8 cellular contexts compared by ENCODE assay signal in the genomic region with DNA sequence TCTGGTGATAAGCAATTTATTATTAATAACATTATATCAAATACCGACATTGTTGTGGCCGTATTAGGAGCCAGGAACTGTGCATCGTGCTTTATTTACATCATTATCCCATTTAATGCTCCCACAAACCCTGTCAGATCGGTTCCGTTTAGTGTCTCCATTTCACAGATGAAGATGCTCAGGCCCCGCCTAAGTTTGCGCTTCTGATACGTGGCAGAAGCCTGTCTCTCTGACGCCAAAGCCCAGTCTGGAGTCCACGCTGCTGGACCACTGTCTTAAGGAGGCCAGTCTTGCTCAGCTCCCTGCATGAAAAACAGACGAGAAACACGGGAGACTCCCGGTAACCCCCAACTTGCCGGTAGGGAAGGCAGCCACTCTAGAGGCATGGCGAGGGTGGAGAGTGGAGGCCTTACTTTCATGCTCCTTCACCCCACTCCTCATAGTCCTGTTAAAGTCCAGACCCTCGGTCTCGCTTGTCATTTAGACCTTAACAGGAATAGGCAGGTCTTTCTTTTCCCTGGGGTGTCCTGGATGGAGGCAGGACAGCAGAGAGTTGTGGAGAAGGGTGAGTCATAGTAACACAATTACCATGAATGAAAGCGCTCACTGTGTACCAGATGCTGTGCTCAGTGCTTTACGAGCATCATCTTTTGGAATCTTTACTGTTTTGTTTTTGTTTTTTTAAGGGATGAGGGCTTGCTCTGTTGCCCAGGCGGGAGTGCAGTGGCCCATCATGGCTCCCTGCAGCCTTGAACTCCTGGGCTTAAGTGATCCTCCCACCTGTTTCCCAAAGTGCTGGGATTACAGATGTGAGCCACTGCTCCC. TPM values are rescaled to one million over a fixed set of nuclear protein-coding genes. Genes with fewer than 3 reads are reported as not detected.
A peak's percentile ranks its signal among the peaks of the same experiment; 100 is the strongest.
DNase-seq lines count a peak whose midpoint lies in the region; ATAC-seq and TF ChIP-seq lines count a peak whose summit lies in the region.

No MANE protein-coding gene starts in this region.

- peaks cover 42% of the 10 kb centered on the region for H3K4me1 ChIP-seq in MM.1S (ENCODE audit: low read length)

- H3K4me3 Mint-ChIP-seq in WTC11, result peak overlapping the region; percentile 88

- peak overlapping the region; percentile 19; the same call in 1 of the 2 replicates for H3K27ac Mint-ChIP-seq in WTC11

- intact Hi-C loops in left colon (cut with DNase I, micrococcal nuclease), result no loop called here

- H3K79me2 ChIP-seq in MM.1S (ENCODE audit: low read length), result peaks cover 55% of the 10 kb centered on the region

- peak overlapping the region; percentile 67 for H3K27ac ChIP-seq in MM.1S (ENCODE audit: low read length)
- H3K27ac ChIP-seq in coronary artery, result peak overlapping the region; percentile 97

- H3K9me3 ChIP-seq in MM.1S (replicated peaks; ENCODE audit: insufficient read depth, low read length), result no peaks in the 10 kb centered on the region

- H3K9ac ChIP-seq in MM.1S (ENCODE audit: low read length), result peak overlapping the region; percentile 92

- no peak for TF ChIP-seq CTCF in MM.1S (IDR thresholded peaks at IDR 0.05; ENCODE audit: low read length)
- TF ChIP-seq CTCF in WTC11 (IDR thresholded peaks at IDR 0.05), result no peak
- no peak for TF ChIP-seq CTCF in coronary artery (IDR thresholded peaks at IDR 0.05)

- DNase-seq in DMS114 treated with DMSO at 0.1 percent for 48 hours (lab: John Stamatoyannopoulos, UW; ENCODE audit: unreplicated experiment) (peak; percentile 59), MM.1S (peak; percentile 55), WTC11 (ENCODE audit: low spot score) (no peak), coronary artery (ENCODE audit: low spot score) (peak; percentile 80), left colon (peak; percentile 58 to 62)
- peak; percentile 34 for DNase-seq in stimulated activated CD4-positive, alpha-beta T cell treated with anti-CD3 and anti-CD28 coated beads, Interleukin-12 subunit alpha, Interleukin-12 subunit beta, amount 100 ng/mL, for 4 hours

- ATAC-seq in GM21786 (IDR thresholded peaks at IDR 0.05; ENCODE audit: unreplicated experiment) (peak; percentile 31), WTC11 (peak; percentile 3; the same call in 1 of the 2 replicates), left colon (peak; percentile 42), GM18520 (IDR thresholded peaks at IDR 0.05; ENCODE audit: unreplicated experiment) (no peak)

- POLR2A ChIA-PET in WTC11 (lab: Charles Lee), result interaction anchor here (2.2 kb wide), 1 partner anchor 29 kb away, joined by 20 read pairs; the partner anchor contains the start of gene PCBD2

- H3K27me3 Mint-ChIP-seq in WTC11 (ENCODE audit: low read depth), result no peaks in the 10 kb centered on the region; the same call in 1 of the 2 replicates

- peaks cover 16% of the 10 kb centered on the region for H3K4me1 Mint-ChIP-seq in WTC11

- H2AFZ ChIP-seq in MM.1S (ENCODE audit: low read length), result peak overlapping the region; percentile 91

- H3K4me2 ChIP-seq in MM.1S (ENCODE audit: low read depth, low read length), result peak overlapping the region; percentile 81

- no peaks in the 10 kb centered on the region for H4K20me1 ChIP-seq in MM.1S (ENCODE audit: insufficient read depth, low read length)

- CTCF ChIA-PET in WTC11 (lab: Charles Lee), result interaction anchor here (3.2 kb wide), 1 partner anchor 30 kb away, joined by 30 read pairs; the partner anchor contains the start of gene PCBD2

- peaks cover 34% of the 10 kb centered on the region for H3F3A ChIP-seq in MM.1S (ENCODE audit: insufficient read depth, low read length)

- no peaks in the 10 kb centered on the region for H3K27me3 ChIP-seq in MM.1S (replicated peaks; ENCODE audit: insufficient read depth, low read length)

- no peaks in the 10 kb centered on the region for H3K9me2 ChIP-seq in MM.1S (replicated peaks; ENCODE audit: insufficient read depth, low read length)

- no peaks in the 10 kb centered on the region for H3K36me3 Mint-ChIP-seq in WTC11

- H3K36me3 ChIP-seq in MM.1S (replicated peaks; ENCODE audit: insufficient read depth, low read length), result no peaks in the 10 kb centered on the region

- no peaks in the 10 kb centered on the region for H3K9me3 Mint-ChIP-seq in WTC11

- peak overlapping the region; percentile 85 for H3K4me3 ChIP-seq in MM.1S (ENCODE audit: low read length)
- peak overlapping the region; percentile 90 for H3K4me3 ChIP-seq in coronary artery

TF ChIP-seq in WTC11, 78 proteins besides CTCF, POLR2A, EP300 and RAD21:
- TF ChIP-seq GRHL2 (CRISPR knock-in tag; IDR thresholded peaks at IDR 0.05; ENCODE audit: insufficient replicate concordance, severe bottlenecking) (no peak), NFE2L1 (CRISPR knock-in tag; IDR thresholded peaks at IDR 0.05) (no peak), FOXP4 (CRISPR knock-in tag; IDR thresholded peaks at IDR 0.05) (no peak), ZNF219 (CRISPR knock-in tag; IDR thresholded peaks at IDR 0.05; ENCODE audit: borderline replicate concordance) (no peak), MXD4 (CRISPR knock-in tag; IDR thresholded peaks at IDR 0.05; ENCODE audit: borderline replicate concordance) (no peak), ZMAT4 (CRISPR knock-in tag; IDR thresholded peaks at IDR 0.05) (no peak), IRF2 (CRISPR knock-in tag; IDR thresholded peaks at IDR 0.05; ENCODE audit: borderline replicate concordance, low read depth) (no peak), MYBL2 (CRISPR knock-in tag; IDR thresholded peaks at IDR 0.05) (no peak)

RNA-seq across cellular contexts. Expression of gene TXNDC15, which starts 0.9 kb away (rescaled TPM):
- total RNA-seq in WTC11 (2021) (26.1 to 28.7 TPM (median 26.1 TPM) in 3 replicates), left colon (10 to 100 TPM; 28.2 to 31.2 TPM)

RNA-seq across cellular contexts. Expression of gene C5orf24, which starts 29.3 kb away (rescaled TPM):
- 15.7 to 21.2 TPM (median 20.6 TPM) in 3 replicates for total RNA-seq in WTC11 (2021)
- 10 to 100 TPM; 30.4 to 33.2 TPM for total RNA-seq in left colon

RNA-seq across cellular contexts. Expression of gene PCBD2, which starts 29.9 kb away (rescaled TPM):
- total RNA-seq in WTC11 (2021) (9.9 to 12.8 TPM (median 9.9 TPM) in 3 replicates), left colon (10 to 100 TPM; 14.6 to 17.6 TPM)
